In genomic region chr12:92145481-92145730, GRCh38 we compare ENCODE assay signal across 8 cellular contexts. TPM values are rescaled to one million over a fixed set of nuclear protein-coding genes. Genes with fewer than 3 reads are reported as not detected.
DNase-seq lines count a peak whose midpoint lies in the region; ATAC-seq and TF ChIP-seq lines count a peak whose summit lies in the region.

No MANE protein-coding gene starts in this region.

- peak overlapping the region; percentile 73 for H3K27ac ChIP-seq in PC-3 (ENCODE audit: low read length)
- H3K27ac ChIP-seq in endodermal cell (ENCODE audit: low read depth, low read length) = peak overlapping the region; percentile 97

- H3K4me1 ChIP-seq in PC-3 (ENCODE audit: insufficient read depth, low read length) (peaks cover 13% of the 10 kb centered on the region), endodermal cell (ENCODE audit: control insufficient read depth, insufficient read depth, low read length) (peaks cover 4% of the 10 kb centered on the region)

- H3K36me3 Mint-ChIP-seq in endodermal cell (ENCODE audit: low read depth) (peaks cover 19% of the 10 kb centered on the region), nephron progenitor cell (ENCODE audit: low read depth) (peaks cover 44% of the 10 kb centered on the region)

- H3K27me3 ChIP-seq in PC-3 (ENCODE audit: low read length) (no peaks in the 10 kb centered on the region), endodermal cell (ENCODE audit: control insufficient read depth, insufficient read depth, low read length, poor library complexity, severe bottlenecking) (no peaks in the 10 kb centered on the region)

- peaks cover 52% of the 10 kb centered on the region for H3K79me2 ChIP-seq in PC-3 (ENCODE audit: low read length)

- no TSS peak for BruUV-seq in PC-3 (replicated peaks; lab: Mats Ljungman, UMichigan)

- peak overlapping the region; percentile 87 for H3K9ac ChIP-seq in PC-3 (ENCODE audit: low read length)
- peak overlapping the region; percentile 88 for H3K9ac ChIP-seq in endodermal cell (ENCODE audit: extremely low read depth, low read length, poor library complexity, severe bottlenecking)

- H3K36me3 ChIP-seq in PC-3 (ENCODE audit: low read depth, low read length) = peaks cover 36% of the 10 kb centered on the region
- peaks cover 32% of the 10 kb centered on the region for H3K36me3 ChIP-seq in endodermal cell (ENCODE audit: control insufficient read depth, insufficient read depth, low read length)

- H3K9me3 ChIP-seq in PC-3 (ENCODE audit: low read length) (no peaks in the 10 kb centered on the region), endodermal cell (ENCODE audit: control insufficient read depth, low read length) (no peaks in the 10 kb centered on the region)

- TF ChIP-seq CTCF in PC-3 (conservative IDR thresholded peaks at IDR 0.05; ENCODE audit: low read depth, low read length) (no peak), endodermal cell (conservative IDR thresholded peaks at IDR 0.05) (no peak), nephron progenitor cell (IDR thresholded peaks at IDR 0.05) (no peak)

- peak; percentile 1 for ATAC-seq in Right ventricle myocardium inferior
- peak; percentile 0; the same call in 1 of the 2 replicates for ATAC-seq in PC-3
- ATAC-seq in GM21786 (IDR thresholded peaks at IDR 0.05; ENCODE audit: unreplicated experiment) = no peak

- CTCF ChIA-PET in PC-3 (lab: Charles Lee) = interaction anchor here (0.9 to 2.4 kb wide), 3 partner anchors 99 to 763 kb away, joined by 3 to 13 read pairs (median 4); no protein-coding TSS in a partner anchor

- WGBS in endodermal cell (ENCODE audit: insufficient coverage in 1 of 2, insufficient read length in 1 of 2), 2 experiments = 1% methylated on average over 28 of the region's 28 CpGs; no CpG with 5 or more reads in 1 of the 2 experiments

- H2AFZ ChIP-seq in PC-3 (ENCODE audit: low read length) = no peak overlapping the region

- DNase-seq in Right ventricle myocardium inferior (ENCODE audit: missing footprints) (no peak), cardiac septum (ENCODE audit: low spot score) (no peak), PC-3 (no peak), endodermal cell (no peak), nephron progenitor cell (peak; percentile 61), NCI-H345 treated with DMSO at 0.1 percent for 48 hours (lab: John Stamatoyannopoulos, UW; ENCODE audit: unreplicated experiment) (no peak), GOT3 (lab: John Stamatoyannopoulos, UW) (no peak)

- peak overlapping the region; percentile 84 for H3K4me2 ChIP-seq in PC-3 (ENCODE audit: low read length)

- H3K4me3 Mint-ChIP-seq in endodermal cell (peak overlapping the region; percentile 92), nephron progenitor cell (peak overlapping the region; percentile 99)

- POLR2A ChIA-PET in PC-3 (lab: Charles Lee; ENCODE audit: unreplicated experiment) = interaction anchor here (0.5 to 1.4 kb wide), 23 partner anchors 9 to 732 kb away, joined by 3 to 16 read pairs (median 5); no protein-coding TSS in a partner anchor

- H3K4me3 ChIP-seq in PC-3 (ENCODE audit: low read length) = peak overlapping the region; percentile 87
- peak overlapping the region; percentile 82 for H3K4me3 ChIP-seq in endodermal cell (ENCODE audit: low read length)

- H3K27ac Mint-ChIP-seq in endodermal cell = peak overlapping the region; percentile 99
- peak overlapping the region; percentile 100 for H3K27ac Mint-ChIP-seq in nephron progenitor cell

- no peaks in the 10 kb centered on the region for H3K9me2 ChIP-seq in PC-3 (replicated peaks; ENCODE audit: low read length)

- H4K20me1 ChIP-seq in PC-3 (ENCODE audit: low read length) = peaks cover 49% of the 10 kb centered on the region

- H3K27me3 Mint-ChIP-seq in endodermal cell (ENCODE audit: insufficient read depth) (no peaks in the 10 kb centered on the region), nephron progenitor cell (ENCODE audit: low read depth, poor library complexity) (peaks cover 10% of the 10 kb centered on the region)

- H3K9me3 Mint-ChIP-seq in endodermal cell (no peaks in the 10 kb centered on the region), nephron progenitor cell (no peaks in the 10 kb centered on the region)

- H3K4me1 Mint-ChIP-seq in endodermal cell = peaks cover 41% of the 10 kb centered on the region
- H3K4me1 Mint-ChIP-seq in nephron progenitor cell = peaks cover 50% of the 10 kb centered on the region

- intact Hi-C loops in Right ventricle myocardium inferior (cut with DNase I) (loop anchor here (2.0 to 5.0 kb wide), 6 partner anchors 99 to 763 kb away; no protein-coding TSS in a partner anchor), cardiac septum (cut with DNase I) (loop anchor here (2.0 to 10.0 kb wide), 6 partner anchors 159 to 765 kb away; no protein-coding TSS in a partner anchor), PC-3 (cut with micrococcal nuclease) (loop anchor here (2.0 to 5.0 kb wide), 3 partner anchors 65 to 327 kb away; no protein-coding TSS in a partner anchor)

- no peaks in the 10 kb centered on the region for H3F3A ChIP-seq in PC-3 (ENCODE audit: low read length, unreplicated experiment)

RNA-seq across cellular contexts. Expression of gene BTG1, which starts 0.2 kb away (rescaled TPM):
- 66.9 TPM for total RNA-seq in Right ventricle myocardium inferior
- total RNA-seq in cardiac septum = 72.8 TPM
- total RNA-seq in PC-3 (2014; rRNA removed) = 16.0 and 29.8 TPM in 2 replicates
- total RNA-seq in endodermal cell = 10 to 100 TPM; 30.4 to 34.1 TPM
- 81.7 TPM for polyA plus RNA-seq in endodermal cell (2013, experiment 1 of 2)
- 69.9 TPM for polyA plus RNA-seq in endodermal cell (2013, experiment 2 of 2)
